In the genomic region with DNA sequence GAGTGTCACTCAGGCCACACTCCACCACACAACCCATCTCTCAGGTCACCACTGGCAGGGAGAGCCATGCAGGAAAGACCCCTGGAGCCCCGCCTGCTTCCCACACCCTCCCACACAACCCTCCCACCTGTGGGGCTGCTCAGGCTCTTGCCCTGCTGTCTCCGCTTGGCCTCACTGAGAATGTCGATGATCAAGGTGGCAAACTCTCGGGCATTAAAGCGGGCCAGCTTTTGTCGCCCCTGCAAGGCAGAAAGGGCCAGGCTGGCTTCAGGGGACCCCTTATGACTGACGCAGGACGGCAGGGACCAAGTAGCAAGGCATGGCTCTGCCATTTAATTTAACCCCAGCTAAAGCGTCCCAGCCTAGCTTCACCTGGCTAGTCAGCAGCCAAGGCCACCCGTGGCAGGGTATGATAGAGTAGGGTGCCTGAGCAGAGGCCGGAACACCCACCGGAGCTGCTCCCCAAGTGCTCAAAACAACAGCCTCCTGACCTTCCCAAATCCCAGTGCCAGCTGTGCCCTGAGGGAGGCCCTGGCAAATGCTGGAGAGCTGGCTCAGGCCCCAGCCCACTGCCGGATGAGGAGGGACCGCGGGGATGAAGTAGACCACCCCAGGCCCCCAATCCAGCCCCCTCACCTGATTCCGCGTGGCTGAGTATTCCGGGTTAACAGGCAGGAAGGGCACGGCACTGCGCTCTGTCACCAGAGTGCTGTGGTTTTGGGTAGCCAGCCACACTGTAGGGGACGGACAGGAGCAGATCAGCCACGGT, we compare ENCODE assay signal across 25 cellular contexts. TPM values are rescaled to one million over a fixed set of nuclear protein-coding genes. Genes with fewer than 3 reads are reported as not detected.
A peak's percentile ranks its signal among the peaks of the same experiment; 100 is the strongest.
DNase-seq lines count a peak whose midpoint lies in the region; ATAC-seq, FAIRE-seq and TF ChIP-seq lines count a peak whose summit lies in the region.
"Had no signal": no experiment of that assay in that cellular context is flagged by ENCODE, and none has a peak within 500 bp of the region (broad histone marks: within the 10 kb centered on the region; RNA-seq: fewer than 3 reads in every experiment).

No MANE protein-coding gene starts in this region.

- FAIRE-seq in HTR-8/SVneo (lab: Jason Lieb, UNC) = peak; percentile 48
- FAIRE-seq: islet of Langerhans, TTC549 had no signal

- no peaks in the 10 kb centered on the region for H3K27me3 ChIP-seq in spleen (replicated peaks in 1 of 7)
- H3K27me3 ChIP-seq: BLaER1 treated with 17β-estradiol and CSF1 and Interleukin-3, amounts not matched to agents 10 nM and 100 nM; neural progenitor cell had no signal

- H3K27ac ChIP-seq in cingulate gyrus (ENCODE audit: low read depth, low read length) (peak overlapping the region; percentile 79), spleen (peak overlapping the region in 2 of 8 donors; percentile 31)
- H3K27ac ChIP-seq: lower lobe of right lung, neural progenitor cell had no signal

- DNase-seq in HTR-8/SVneo (ENCODE audit: insufficient read length, low spot score) (no peak), left kidney (ENCODE audit: low read depth, low spot score) (peak; percentile 68), spleen (peak; percentile 74), NCI-H526 treated with DMSO at 0.1 percent for 48 hours (lab: John Stamatoyannopoulos, UW) (no peak)
- DNase-seq in activated naive CD8-positive, alpha-beta T cell treated with anti-CD3 and anti-CD28 coated beads for 36 hours = no peak
- DNase-seq: activated CD4-positive, alpha-beta memory T cell treated with anti-CD3 and anti-CD28 coated beads for 36 hours; activated CD4-positive, CD25-positive, alpha-beta regulatory T cell treated with anti-CD3 and anti-CD28 coated beads, Interleukin-2, amount 50 U/mL, for 72 hours; central memory CD4-positive, alpha-beta T cell; dermis blood vessel endothelial cell; DMS79 treated with DMSO at 0.1 percent for 48 hours; GF-D8; NCI-H1105; NCI-H1930; stimulated activated CD8-positive, alpha-beta memory T cell treated with anti-CD3 and anti-CD28 coated beads, Interleukin-4, amount 100 ng/mL, for 48 hours; trophoblast cell had no signal

- no peak overlapping the region for H3K27ac Mint-ChIP-seq in activated naive CD8-positive, alpha-beta T cell treated with anti-CD3 and anti-CD28 coated beads for 36 hours
- H3K27ac Mint-ChIP-seq: activated CD4-positive, alpha-beta memory T cell treated with anti-CD3 and anti-CD28 coated beads for 36 hours; activated naive CD4-positive, alpha-beta T cell treated with anti-CD3 and anti-CD28 coated beads, Interleukin-2, amount 50 U/mL, for 24 hours; neural progenitor cell; T-helper 1 cell treated with Interleukin-12 subunit alpha and Interleukin-12 subunit beta and Interleukin-4 antibody, amounts not matched to agents 30 μg/mL and 1 μg/mL, for 36 hours had no signal

- TF ChIP-seq CTCF in spleen (IDR thresholded peaks at IDR 0.05 in 8 of 11, conservative IDR thresholded peaks at IDR 0.05 in 3 of 11) = no peak

- no peaks in the 10 kb centered on the region for H3K9me3 ChIP-seq in spleen
- H3K9me3 ChIP-seq: BLaER1 treated with 17β-estradiol and CSF1 and Interleukin-3, amounts not matched to agents 10 nM and 100 nM; HAP-1; lower lobe of right lung had no signal

- WGBS in spleen, 5 donors = 78 to 93% (median 84%) methylated on average over 14 to 22 of the region's 22 CpGs

- H3K4me1 ChIP-seq in spleen = peaks cover 6 to 67% (median 26%) of the 10 kb centered on the region in 6 donors
- H3K4me1 ChIP-seq: HAP-1 had no signal

- H3K27me3 Mint-ChIP-seq in activated naive CD8-positive, alpha-beta T cell treated with anti-CD3 and anti-CD28 coated beads for 36 hours = no peaks in the 10 kb centered on the region
- H3K27me3 Mint-ChIP-seq: activated CD4-positive, alpha-beta memory T cell treated with anti-CD3 and anti-CD28 coated beads for 36 hours; activated naive CD4-positive, alpha-beta T cell treated with anti-CD3 and anti-CD28 coated beads, Interleukin-2, amount 50 U/mL, for 24 hours had no signal

- H3K9me3 Mint-ChIP-seq in activated naive CD8-positive, alpha-beta T cell treated with anti-CD3 and anti-CD28 coated beads for 36 hours = no peaks in the 10 kb centered on the region
- H3K9me3 Mint-ChIP-seq: activated CD4-positive, alpha-beta memory T cell treated with anti-CD3 and anti-CD28 coated beads for 36 hours; activated naive CD4-positive, alpha-beta T cell treated with anti-CD3 and anti-CD28 coated beads, Interleukin-2, amount 50 U/mL, for 24 hours; neural progenitor cell; T-helper 1 cell treated with Interleukin-12 subunit alpha and Interleukin-12 subunit beta and Interleukin-4 antibody, amounts not matched to agents 30 μg/mL and 1 μg/mL, for 36 hours had no signal

- no peak overlapping the region for H3K4me3 Mint-ChIP-seq in activated naive CD8-positive, alpha-beta T cell treated with anti-CD3 and anti-CD28 coated beads for 36 hours
- H3K4me3 Mint-ChIP-seq: activated CD4-positive, alpha-beta memory T cell treated with anti-CD3 and anti-CD28 coated beads for 36 hours; activated naive CD4-positive, alpha-beta T cell treated with anti-CD3 and anti-CD28 coated beads, Interleukin-2, amount 50 U/mL, for 24 hours; neural progenitor cell; T-helper 1 cell treated with Interleukin-12 subunit alpha and Interleukin-12 subunit beta and Interleukin-4 antibody, amounts not matched to agents 30 μg/mL and 1 μg/mL, for 36 hours had no signal

- H3K36me3 Mint-ChIP-seq in activated naive CD8-positive, alpha-beta T cell treated with anti-CD3 and anti-CD28 coated beads for 36 hours = peaks cover 33% of the 10 kb centered on the region

- intact Hi-C loops in spleen (cut with DNase I; ENCODE audit: low total_unique reads) = no loop called here

- H3K36me3 ChIP-seq in spleen = peaks cover 0 to 98% (median 66%) of the 10 kb centered on the region in 6 donors
- H3K36me3 ChIP-seq: neural progenitor cell had no signal

- ATAC-seq in GM21737 (IDR thresholded peaks at IDR 0.05; ENCODE audit: unreplicated experiment) = no peak
- ATAC-seq: lower lobe of right lung had no signal

- H3K4me1 Mint-ChIP-seq in activated naive CD8-positive, alpha-beta T cell treated with anti-CD3 and anti-CD28 coated beads for 36 hours = peaks cover 24% of the 10 kb centered on the region

- H3K4me3 ChIP-seq in spleen = no peak overlapping the region
- H3K4me3 ChIP-seq: BLaER1 treated with 17β-estradiol and CSF1 and Interleukin-3, amounts not matched to agents 10 nM and 100 nM; HAP-1; lower lobe of right lung; neural progenitor cell had no signal

- no peak for TF ChIP-seq POLR2A in spleen (IDR thresholded peaks at IDR 0.05)

RNA-seq across cellular contexts. Expression of gene TP53I13, which starts 8.7 kb away (rescaled TPM):
- total RNA-seq in spleen = 10 to 100 TPM; 39.5 to 74.9 (median 68.7) TPM
- 100 to 1,000 TPM; 129 to 209 (median 190) TPM for polyA plus RNA-seq in spleen
- 10 to 100 TPM; 31.2 to 35.3 TPM for total RNA-seq in activated naive CD8-positive, alpha-beta T cell treated with anti-CD3 and anti-CD28 coated beads for 36 hours

RNA-seq across cellular contexts. Expression of gene ABHD15, which starts 10.4 kb away (rescaled TPM):
- 10 to 100 TPM in 6 of 7 donors, 1 to 10 TPM in 1; 9.6 to 23.8 (median 15.8) TPM for total RNA-seq in spleen
- polyA plus RNA-seq in spleen = 1 to 10 TPM; 5.7 to 7.9 (median 7.5) TPM
- total RNA-seq in activated naive CD8-positive, alpha-beta T cell treated with anti-CD3 and anti-CD28 coated beads for 36 hours = 1 to 10 TPM; 8.6 to 8.8 TPM

RNA-seq across cellular contexts. Expression of gene GIT1, which starts 12.3 kb away (rescaled TPM):
- 10 to 100 TPM; 42.6 to 64.7 (median 50.2) TPM for total RNA-seq in spleen
- polyA plus RNA-seq in spleen = 10 to 100 TPM; 20.4 to 38.1 (median 27.1) TPM
- total RNA-seq in activated naive CD8-positive, alpha-beta T cell treated with anti-CD3 and anti-CD28 coated beads for 36 hours = 10 to 100 TPM; 63.5 to 63.7 TPM

RNA-seq across cellular contexts. Expression of gene ANKRD13B, which starts 15.7 kb away (rescaled TPM):
- 1 to 10 TPM; 2.1 to 5.5 (median 2.7) TPM for total RNA-seq in spleen
- 1 to 10 TPM in 2 of 3 donors, under 1 TPM in 1; 0.85 to 2.5 (median 1.2) TPM for polyA plus RNA-seq in spleen
- total RNA-seq in activated naive CD8-positive, alpha-beta T cell treated with anti-CD3 and anti-CD28 coated beads for 36 hours = 10 to 100 TPM; 17.9 to 20.8 TPM

RNA-seq across cellular contexts. Expression of gene CORO6, which starts 45.5 kb away (rescaled TPM):
- 1 to 10 TPM in 6 of 7 donors, under 1 TPM in 1; 0.81 to 4.8 (median 2.7) TPM for total RNA-seq in spleen
- polyA plus RNA-seq in spleen = 1 to 10 TPM; 4.0 to 5.1 (median 4.6) TPM
- total RNA-seq in activated naive CD8-positive, alpha-beta T cell treated with anti-CD3 and anti-CD28 coated beads for 36 hours = 1 to 10 TPM; 8.9 to 9.4 TPM

Comparison
In these comparisons a context has a peak if more than half of its experiments do, and no peak if none do; other contexts are left out.
1. DNase-seq: peak in left kidney (single experiment) and spleen (single experiment); none in HTR-8/SVneo (single experiment), activated naive CD8-positive, alpha-beta T cell treated with anti-CD3 and anti-CD28 coated beads for 36 hours (single experiment) and NCI-H526 treated with DMSO at 0.1 percent for 48 hours (single experiment).